In the genomic region with DNA sequence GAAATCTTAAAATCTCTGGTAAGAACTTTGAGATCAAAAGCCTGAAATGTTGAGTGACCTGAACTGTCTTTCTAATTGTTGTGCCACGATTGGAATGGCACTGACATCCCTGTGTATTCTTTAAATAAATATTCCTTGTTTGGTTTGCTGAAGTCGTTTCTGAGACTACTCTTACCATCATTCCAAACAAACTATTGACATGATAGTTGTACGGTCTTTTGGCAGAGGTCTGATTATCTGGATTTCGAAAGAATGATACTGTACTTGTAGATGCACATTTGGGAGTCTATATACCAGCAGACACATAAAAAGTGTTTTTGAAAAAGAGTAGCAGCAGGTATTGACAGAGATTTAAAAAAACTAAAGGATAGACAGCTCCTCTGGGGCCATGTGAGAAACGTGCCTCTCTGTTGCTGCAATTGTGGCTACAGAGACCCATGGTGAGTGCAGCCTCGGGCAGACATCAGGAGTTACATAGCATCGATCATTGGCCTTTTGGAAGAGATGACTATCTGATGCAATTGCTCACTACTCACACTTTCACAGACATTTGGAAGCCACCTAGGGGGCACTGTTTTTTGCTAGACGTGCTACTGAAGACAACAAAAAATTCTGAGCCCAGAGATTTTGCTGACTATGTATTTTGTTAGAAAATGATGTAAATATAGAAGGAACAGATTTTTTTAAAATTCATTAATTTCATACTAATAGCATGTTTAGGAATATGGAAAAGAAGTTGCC, we compare ENCODE assay signal across 15 cellular contexts.
DNase-seq lines count a peak whose midpoint lies in the region; ATAC-seq and TF ChIP-seq lines count a peak whose summit lies in the region.
"Had no signal": no experiment of that assay in that cellular context is flagged by ENCODE, and none has a peak within 500 bp of the region (broad histone marks: within the 10 kb centered on the region; RNA-seq: fewer than 3 reads in every experiment).

No MANE protein-coding gene starts in this region.

- H3K27ac Mint-ChIP-seq in Calu3 (ENCODE audit: unreplicated experiment): no peak overlapping the region
- no peak overlapping the region for H3K27ac Mint-ChIP-seq in HFFc6
- H3K27ac Mint-ChIP-seq in stimulated activated memory B cell treated with anti-CD40 and anti-IgM and Interleukin-4, amounts not matched to agents 10 μg/mL and 1 μg/mL and 100 μg/mL, for 72 hours: no peak overlapping the region
- H3K27ac Mint-ChIP-seq: activated naive CD4-positive, alpha-beta T cell treated with anti-CD3 and anti-CD28 coated beads, Interleukin-2, amount 10 ng/mL, durations not matched to agents 7 days and 5 days; natural killer cell; stimulated activated naive B cell treated with anti-CD40 and anti-IgM and Interleukin-4, amounts not matched to agents 10 μg/mL and 1 μg/mL and 100 μg/mL, for 72 hours had no signal

- H3K4me3 Mint-ChIP-seq in Calu3 (ENCODE audit: low read depth, unreplicated experiment) (no peak overlapping the region), HFFc6 (no peak overlapping the region)
- no peak overlapping the region for H3K4me3 Mint-ChIP-seq in stimulated activated memory B cell treated with anti-CD40 and anti-IgM and Interleukin-4, amounts not matched to agents 10 μg/mL and 1 μg/mL and 100 μg/mL, for 72 hours
- H3K4me3 Mint-ChIP-seq: activated naive CD4-positive, alpha-beta T cell treated with anti-CD3 and anti-CD28 coated beads, Interleukin-2, amount 10 ng/mL, durations not matched to agents 7 days and 5 days; natural killer cell; stimulated activated naive B cell treated with anti-CD40 and anti-IgM and Interleukin-4, amounts not matched to agents 10 μg/mL and 1 μg/mL and 100 μg/mL, for 72 hours had no signal

- no peak for ATAC-seq in stimulated activated memory B cell treated with anti-CD40 and anti-IgM and Interleukin-4, amounts not matched to agents 10 μg/mL and 1 μg/mL and 100 μg/mL, for 72 hours
- ATAC-seq: left ventricle myocardium superior; natural killer cell; stimulated activated naive B cell treated with anti-CD40 and anti-IgM and Interleukin-4, amounts not matched to agents 10 μg/mL and 1 μg/mL and 100 μg/mL, for 72 hours had no signal

- no peaks in the 10 kb centered on the region for H3K36me3 Mint-ChIP-seq in Calu3 (ENCODE audit: insufficient read depth, unreplicated experiment)
- no peaks in the 10 kb centered on the region for H3K36me3 Mint-ChIP-seq in HFFc6 (ENCODE audit: low read depth)
- H3K36me3 Mint-ChIP-seq in stimulated activated memory B cell treated with anti-CD40 and anti-IgM and Interleukin-4, amounts not matched to agents 10 μg/mL and 1 μg/mL and 100 μg/mL, for 72 hours: no peaks in the 10 kb centered on the region
- H3K36me3 Mint-ChIP-seq: activated naive CD4-positive, alpha-beta T cell treated with anti-CD3 and anti-CD28 coated beads, Interleukin-2, amount 10 ng/mL, durations not matched to agents 7 days and 5 days; natural killer cell; stimulated activated naive B cell treated with anti-CD40 and anti-IgM and Interleukin-4, amounts not matched to agents 10 μg/mL and 1 μg/mL and 100 μg/mL, for 72 hours had no signal

- peaks cover 5% of the 10 kb centered on the region for H3K9me3 Mint-ChIP-seq in Calu3 (ENCODE audit: low read depth, unreplicated experiment)
- no peaks in the 10 kb centered on the region for H3K9me3 Mint-ChIP-seq in HFFc6
- no peaks in the 10 kb centered on the region for H3K9me3 Mint-ChIP-seq in stimulated activated memory B cell treated with anti-CD40 and anti-IgM and Interleukin-4, amounts not matched to agents 10 μg/mL and 1 μg/mL and 100 μg/mL, for 72 hours
- H3K9me3 Mint-ChIP-seq: activated naive CD4-positive, alpha-beta T cell treated with anti-CD3 and anti-CD28 coated beads, Interleukin-2, amount 10 ng/mL, durations not matched to agents 7 days and 5 days; natural killer cell; stimulated activated naive B cell treated with anti-CD40 and anti-IgM and Interleukin-4, amounts not matched to agents 10 μg/mL and 1 μg/mL and 100 μg/mL, for 72 hours had no signal

- no peaks in the 10 kb centered on the region for H3K27me3 Mint-ChIP-seq in Calu3 (ENCODE audit: unreplicated experiment)
- H3K27me3 Mint-ChIP-seq in HFFc6 (ENCODE audit: insufficient read depth): no peaks in the 10 kb centered on the region
- no peaks in the 10 kb centered on the region for H3K27me3 Mint-ChIP-seq in stimulated activated memory B cell treated with anti-CD40 and anti-IgM and Interleukin-4, amounts not matched to agents 10 μg/mL and 1 μg/mL and 100 μg/mL, for 72 hours
- H3K27me3 Mint-ChIP-seq: activated naive CD4-positive, alpha-beta T cell treated with anti-CD3 and anti-CD28 coated beads, Interleukin-2, amount 10 ng/mL, durations not matched to agents 7 days and 5 days; stimulated activated naive B cell treated with anti-CD40 and anti-IgM and Interleukin-4, amounts not matched to agents 10 μg/mL and 1 μg/mL and 100 μg/mL, for 72 hours had no signal

- H3K4me1 Mint-ChIP-seq in Calu3 (ENCODE audit: low read depth, unreplicated experiment) (no peaks in the 10 kb centered on the region), HFFc6 (ENCODE audit: low read depth) (peaks cover 7% of the 10 kb centered on the region; the same call in 1 of the 2 replicates)
- no peaks in the 10 kb centered on the region for H3K4me1 Mint-ChIP-seq in stimulated activated memory B cell treated with anti-CD40 and anti-IgM and Interleukin-4, amounts not matched to agents 10 μg/mL and 1 μg/mL and 100 μg/mL, for 72 hours
- H3K4me1 Mint-ChIP-seq: activated naive CD4-positive, alpha-beta T cell treated with anti-CD3 and anti-CD28 coated beads, Interleukin-2, amount 10 ng/mL, durations not matched to agents 7 days and 5 days; natural killer cell; stimulated activated naive B cell treated with anti-CD40 and anti-IgM and Interleukin-4, amounts not matched to agents 10 μg/mL and 1 μg/mL and 100 μg/mL, for 72 hours had no signal

- TF ChIP-seq CTCF in Calu3 (IDR thresholded peaks at IDR 0.05; ENCODE audit: unreplicated experiment) (no peak), HFFc6 (IDR thresholded peaks at IDR 0.05) (peak; percentile 18; the same call in 1 of the 2 replicates)

- BruUV-seq in Calu3 (replicated peaks; lab: Mats Ljungman, UMichigan): no TSS peak

- DNase-seq in Calu3 (peak; percentile 4), HFFc6 (no peak), SK-N-DZ (ENCODE audit: low spot score) (peak; percentile 35), iPS-NIHi7 (ENCODE audit: extremely low spot score) (peak; percentile 30), NCI-H345 (lab: John Stamatoyannopoulos, UW) (no peak), COR-L47 (lab: John Stamatoyannopoulos, UW) (no peak)
- DNase-seq in effector CD4-positive, alpha-beta T cell: no peak
- DNase-seq: activated naive CD4-positive, alpha-beta T cell treated with anti-CD3 and anti-CD28 coated beads, Interleukin-2, amount 10 ng/mL, durations not matched to agents 7 days and 5 days; left ventricle myocardium superior; natural killer cell; NCI-H1105; stimulated activated CD4-positive, alpha-beta T cell treated with anti-CD3 and anti-CD28 coated beads, Interleukin-4, amount 100 ng/mL, for 4 hours; stimulated activated naive B cell treated with anti-CD40 and anti-IgM and Interleukin-4, amounts not matched to agents 10 μg/mL and 1 μg/mL and 100 μg/mL, for 72 hours; uterus had no signal

- intact Hi-C loops in Calu3 (cut with micrococcal nuclease; ENCODE audit: unreplicated experiment): loop anchor here (5.0 kb wide), 1 partner anchor 201 kb away; no protein-coding TSS in a partner anchor

- CTCF ChIA-PET in Calu3 (lab: Charles Lee): interaction anchor here (0.6 kb wide), 1 partner anchor 425 kb away, joined by 6 read pairs; no protein-coding TSS in a partner anchor

Comparison
In these comparisons a context has a peak if more than half of its experiments do, and no peak if none do; other contexts are left out.
1. DNase-seq: peak in Calu3 (single experiment), SK-N-DZ (single experiment) and iPS-NIHi7 (single experiment); none in HFFc6 (single experiment), effector CD4-positive, alpha-beta T cell (single experiment), NCI-H345 (single experiment) and COR-L47 (single experiment).